In genomic region chr7:148982596-148983219, GRCh38 we compare ENCODE assay signal across 8 cellular contexts. TPM values are rescaled to one million over a fixed set of nuclear protein-coding genes. Genes with fewer than 3 reads are reported as not detected.
DNase-seq lines count a peak whose midpoint lies in the region; ATAC-seq, FAIRE-seq and TF ChIP-seq lines count a peak whose summit lies in the region.

No MANE protein-coding gene starts in this region.

- H2AFZ ChIP-seq in HCT116 (ENCODE audit: low read depth, low read length, poor library complexity, severe bottlenecking) = peak overlapping the region; percentile 16

- H3K4me3 ChIP-seq in AG10803 (ENCODE audit: low read length) (peak overlapping the region; percentile 73), HCT116 (replicated peaks in 1 of 2; ENCODE audit: low read depth in 1 of 2, low read length in 2 of 2) (no peak overlapping the region), fibroblast of mammary gland (ENCODE audit: control insufficient read depth, low read depth, low read length) (peak overlapping the region; percentile 73), prostate gland (peak overlapping the region; percentile 46 to 49)

- no peak overlapping the region for H3K9ac ChIP-seq in HCT116 (ENCODE audit: low read length)

- CTCF ChIA-PET in HCT116 (lab: Charles Lee) = no interaction called here

- POLR2A ChIA-PET in HCT116 (lab: Charles Lee) = no interaction called here

- peaks cover 46% of the 10 kb centered on the region for H3K4me1 Mint-ChIP-seq in T-helper 17 cell

- H3K4me3 Mint-ChIP-seq in T-helper 17 cell = peak overlapping the region; percentile 95

- H3K36me3 ChIP-seq in HCT116 (ENCODE audit: control insufficient read depth in 1 of 2, insufficient read depth in 2 of 2, low read length in 2 of 2) (no peaks in the 10 kb centered on the region), prostate gland (no peaks in the 10 kb centered on the region)

- ATAC-seq in HCT116 = no peak
- no peak for ATAC-seq in T-helper 17 cell
- no peak for ATAC-seq in GM21526 (IDR thresholded peaks at IDR 0.05; ENCODE audit: low FRiP score, unreplicated experiment)
- no peak for ATAC-seq in GM19395 (IDR thresholded peaks at IDR 0.05; ENCODE audit: unreplicated experiment)

- peaks cover 6% of the 10 kb centered on the region for H3K27me3 Mint-ChIP-seq in T-helper 17 cell

- no peak for TF ChIP-seq RAD21 in HCT116 (IDR thresholded peaks at IDR 0.05; ENCODE audit: low read depth)

- no peaks in the 10 kb centered on the region for H3K27me3 ChIP-seq in HCT116 (ENCODE audit: insufficient read depth, low read length)
- H3K27me3 ChIP-seq in prostate gland (replicated peaks; ENCODE audit: insufficient read depth) = no peaks in the 10 kb centered on the region

- TF ChIP-seq CTCF in AG10803 (conservative IDR thresholded peaks at IDR 0.05; ENCODE audit: low read length) (no peak), HCT116 (IDR thresholded peaks at IDR 0.05 in 2 of 3, conservative IDR thresholded peaks at IDR 0.05 in 1 of 3; ENCODE audit: borderline replicate concordance in 1 of 3, insufficient read depth in 1 of 3, low read depth in 2 of 3, low read length in 2 of 3) (no peak), fibroblast of mammary gland (conservative IDR thresholded peaks at IDR 0.05; ENCODE audit: control insufficient read depth, insufficient read depth, low read depth, low read length) (no peak), prostate gland (IDR thresholded peaks at IDR 0.05) (no peak)

- peak overlapping the region; percentile 100 for H3K27ac Mint-ChIP-seq in T-helper 17 cell

- H4K20me1 ChIP-seq in HCT116 (ENCODE audit: insufficient read depth) = no peaks in the 10 kb centered on the region

- no peak for FAIRE-seq in frontal cortex (lab: Jason Lieb, UNC)

- DNase-seq in AG10803 (ENCODE audit: low read depth) = peak; percentile 33
- DNase-seq in HCT116 (ENCODE audit: low read depth, low spot score) = no peak
- no peak for DNase-seq in T-helper 17 cell
- DNase-seq in fibroblast of mammary gland (ENCODE audit: low read depth) = peak; percentile 54
- DNase-seq in prostate gland (ENCODE audit: low spot score) = no peak
- DNase-seq in frontal cortex (ENCODE audit: low spot score in 2 of 2) = no peak

- no peak overlapping the region for H3K4me2 ChIP-seq in HCT116 (ENCODE audit: low read length)

- TF ChIP-seq POLR2A in HCT116 (IDR thresholded peaks at IDR 0.05; ENCODE audit: borderline replicate concordance, extremely low read depth, insufficient read depth, insufficient read length) (no peak), prostate gland (IDR thresholded peaks at IDR 0.05) (no peak)

- RAD21 ChIA-PET in HCT116 (lab: Charles Lee; ENCODE audit: low non-redundant PET in 1 of 2, low total read pairs in 2 of 2, uncharacterized antibody in 2 of 2, unreplicated experiment in 2 of 2) = no interaction called here

- H3K27ac ChIP-seq in HCT116 (ENCODE audit: low read depth, low read length) (no peak overlapping the region), prostate gland (peak overlapping the region; percentile 36 to 64)

- H3K4me1 ChIP-seq in HCT116 (ENCODE audit: control insufficient read depth in 1 of 2, insufficient read depth in 2 of 2, low read length in 2 of 2) = peaks cover 4 to 19% of the 10 kb centered on the region in 2 experiments; a peak in 3 of 4 replicates
- H3K4me1 ChIP-seq in prostate gland (replicated peaks) = peaks cover 4% of the 10 kb centered on the region

- H3K79me2 ChIP-seq in HCT116 (ENCODE audit: insufficient read depth, low read length) = no peaks in the 10 kb centered on the region

- intact Hi-C loops in HCT116 (cut with micrococcal nuclease) (no loop called here), prostate gland (cut with DNase I) (no loop called here)

- H3K9me3 ChIP-seq in HCT116 (ENCODE audit: control insufficient read depth in 1 of 2, insufficient read depth in 1 of 2, low read depth in 1 of 2, low read length in 2 of 2) (no peaks in the 10 kb centered on the region), T-helper 17 cell (ENCODE audit: control insufficient read depth, low read length, poor library complexity, severe bottlenecking) (no peaks in the 10 kb centered on the region), prostate gland (no peaks in the 10 kb centered on the region)

- BruUV-seq in HCT116 (replicated peaks; lab: Mats Ljungman, UMichigan) = no TSS peak

- 2% methylated on average over 27 of the region's 27 CpGs for WGBS in prostate gland

- no peaks in the 10 kb centered on the region for H3K9me2 ChIP-seq in HCT116 (ENCODE audit: insufficient read depth)

- H3K36me3 Mint-ChIP-seq in T-helper 17 cell (ENCODE audit: low read depth) = no peaks in the 10 kb centered on the region

TF ChIP-seq in HCT116, 20 proteins besides CTCF, POLR2A, EP300 and RAD21:
- TF ChIP-seq EGR1 (IDR thresholded peaks at IDR 0.05; ENCODE audit: low read depth) = no peak
- TF ChIP-seq EZH2 (IDR thresholded peaks at IDR 0.05) = no peak
- no peak for TF ChIP-seq ZBTB33 (IDR thresholded peaks at IDR 0.05; ENCODE audit: extremely low read depth, insufficient replicate concordance, low read length)
- TF ChIP-seq ZNF274 (IDR thresholded peaks at IDR 0.05; ENCODE audit: low read depth, low read length) = no peak
- no peak for TF ChIP-seq EZH2phosphoT487 (IDR thresholded peaks at IDR 0.05; ENCODE audit: borderline replicate concordance)
- TF ChIP-seq YY1 (IDR thresholded peaks at IDR 0.05; ENCODE audit: extremely low read depth, insufficient replicate concordance, low read depth, low read length) = no peak
- TF ChIP-seq POLR2AphosphoS5 (IDR thresholded peaks at IDR 0.05; ENCODE audit: low read depth, low read length) = no peak
- no peak for TF ChIP-seq SIN3A (IDR thresholded peaks at IDR 0.05; ENCODE audit: low read depth)

RNA-seq across cellular contexts. Expression of gene PDIA4, which starts 45.6 kb away (rescaled TPM):
- total RNA-seq in HCT116 (2021; ENCODE audit: unreplicated experiment) = 217 TPM
- 146 and 173 TPM in 2 replicates for polyA plus RNA-seq in HCT116 (2012)
- 10 to 100 TPM; 42.4 to 49.8 TPM for total RNA-seq in T-helper 17 cell
- 100 to 1,000 TPM; 125 to 262 TPM for total RNA-seq in prostate gland
- 68.9 TPM for total RNA-seq in frontal cortex

Comparison
In these comparisons a context has a peak if more than half of its experiments do, and no peak if none do; other contexts are left out.
1. DNase-seq: peak in AG10803 (single experiment) and fibroblast of mammary gland (single experiment); none in HCT116 (single experiment), T-helper 17 cell (0 of 3), prostate gland (single experiment) and frontal cortex (0 of 2).
2. H3K4me3 ChIP-seq: peak in AG10803 (single experiment), fibroblast of mammary gland (single experiment) and prostate gland (2 of 2); none in HCT116 (0 of 2).